9 cellular contexts compared by ENCODE assay signal in genomic region chr22:39997939-39998726, GRCh38. TPM values are rescaled to one million over a fixed set of nuclear protein-coding genes. Genes with fewer than 3 reads are reported as not detected.
A peak's percentile ranks its signal among the peaks of the same experiment; 100 is the strongest.
DNase-seq lines count a peak whose midpoint lies in the region; ATAC-seq and TF ChIP-seq lines count a peak whose summit lies in the region.
"Had no signal": no experiment of that assay in that cellular context is flagged by ENCODE, and none has a peak within 500 bp of the region (broad histone marks: within the 10 kb centered on the region; RNA-seq: fewer than 3 reads in every experiment).

No MANE protein-coding gene starts in this region.

- H3K4me1 ChIP-seq in HUES6 (ENCODE audit: control insufficient read depth, insufficient read depth, low read length) (peaks cover 74% of the 10 kb centered on the region), spleen (peaks cover 0 to 27% (median 16%) of the 10 kb centered on the region in 6 donors)

- H3K9me3 ChIP-seq in HUES6 (ENCODE audit: control insufficient read depth, insufficient read depth, low read depth, low read length) (no peaks in the 10 kb centered on the region), spleen (no peaks in the 10 kb centered on the region)

- whole genome bisulfite sequencing in spleen, 5 donors = 63 to 86% (median 75%) methylated on average over 11 of the region's 11 CpGs

- TF ChIP-seq CTCF in fibroblast of pulmonary artery (IDR thresholded peaks at IDR 0.05; ENCODE audit: low read length, missing control alignments) = no peak
- no peak for TF ChIP-seq CTCF in spleen (IDR thresholded peaks at IDR 0.05 in 8 of 11, conservative IDR thresholded peaks at IDR 0.05 in 3 of 11)

- intact Hi-C loops in spleen (cut with DNase I; ENCODE audit: low total_unique reads) = no loop called here

- H3K27ac ChIP-seq in HUES6 (ENCODE audit: low read depth, low read length) (peak overlapping the region; percentile 54; the same call in 1 of the 2 replicates), spleen (no peak overlapping the region)

- peak overlapping the region; percentile 66 for H3K9ac ChIP-seq in HUES6 (ENCODE audit: low read length)

- DNase-seq in NCI-H82 treated with DMSO at 0.1 percent for 48 hours (lab: John Stamatoyannopoulos, UW; ENCODE audit: unreplicated experiment) (peak; percentile 60), fibroblast of pulmonary artery (ENCODE audit: low read depth) (peak; percentile 38), retina (peak; percentile 66), spleen (no peak)
- DNase-seq in stimulated activated CD8-positive, alpha-beta memory T cell treated with anti-CD3 and anti-CD28 coated beads, Interleukin-4, amount 100 ng/mL, for 48 hours = no peak
- DNase-seq in activated CD4-positive, alpha-beta T cell treated with anti-CD3 and anti-CD28 coated beads, Interleukin-2, amount 50 U/mL, for 48 hours = no peak
- DNase-seq: activated CD4-positive, alpha-beta memory T cell treated with anti-CD3 and anti-CD28 coated beads for 36 hours had no signal

- H3K36me3 ChIP-seq in HUES6 (ENCODE audit: control insufficient read depth, insufficient read depth, low read length) = peaks cover 9% of the 10 kb centered on the region; the same call in 1 of the 2 replicates
- no peaks in the 10 kb centered on the region for H3K36me3 ChIP-seq in spleen

- ATAC-seq in GM21381 (IDR thresholded peaks at IDR 0.05; ENCODE audit: unreplicated experiment) = no peak

- H3K27me3 ChIP-seq in HUES6 (ENCODE audit: control insufficient read depth, insufficient read depth, low read length) (peaks cover 13% of the 10 kb centered on the region), spleen (replicated peaks in 1 of 7) (peaks cover 0 to 56% (median 29%) of the 10 kb centered on the region in 7 donors)

- H3K4me3 ChIP-seq in HUES6 (ENCODE audit: low read depth, low read length) = peak overlapping the region; percentile 39
- H3K4me3 ChIP-seq in fibroblast of pulmonary artery (replicated peaks; ENCODE audit: low read depth, low read length) = no peak overlapping the region
- H3K4me3 ChIP-seq in spleen = no peak overlapping the region

- no peak for TF ChIP-seq POLR2A in spleen (IDR thresholded peaks at IDR 0.05)

RNA-seq across cellular contexts. Expression of gene FAM83F, which starts 3.4 kb away (rescaled TPM):
- under 1 TPM in 6 of 7 donors, not detected in 1; 0.06 to 0.28 (median 0.18) TPM for total RNA-seq in spleen
- polyA plus RNA-seq in spleen = under 1 TPM in 2 of 3 donors, not detected in 1; 0.02 to 0.13 TPM

RNA-seq across cellular contexts. Expression of gene TMA7B, which starts 37.9 kb away (rescaled TPM):
- 1 to 10 TPM; 1.5 to 4.2 (median 2.7) TPM for total RNA-seq in spleen
- under 1 TPM; 0.29 to 0.45 (median 0.35) TPM for polyA plus RNA-seq in spleen

Comparison
In these comparisons a context has a peak if more than half of its experiments do, and no peak if none do; other contexts are left out.
1. DNase-seq: peak in NCI-H82 treated with DMSO at 0.1 percent for 48 hours (single experiment), fibroblast of pulmonary artery (single experiment) and retina (single experiment); none in stimulated activated CD8-positive, alpha-beta memory T cell treated with anti-CD3 and anti-CD28 coated beads, Interleukin-4, amount 100 ng/mL, for 48 hours (single experiment), spleen (single experiment) and activated CD4-positive, alpha-beta T cell treated with anti-CD3 and anti-CD28 coated beads, Interleukin-2, amount 50 U/mL, for 48 hours (0 of 2).